Comparison of ENCODE assay signal across 27 cellular contexts in the genomic region with DNA sequence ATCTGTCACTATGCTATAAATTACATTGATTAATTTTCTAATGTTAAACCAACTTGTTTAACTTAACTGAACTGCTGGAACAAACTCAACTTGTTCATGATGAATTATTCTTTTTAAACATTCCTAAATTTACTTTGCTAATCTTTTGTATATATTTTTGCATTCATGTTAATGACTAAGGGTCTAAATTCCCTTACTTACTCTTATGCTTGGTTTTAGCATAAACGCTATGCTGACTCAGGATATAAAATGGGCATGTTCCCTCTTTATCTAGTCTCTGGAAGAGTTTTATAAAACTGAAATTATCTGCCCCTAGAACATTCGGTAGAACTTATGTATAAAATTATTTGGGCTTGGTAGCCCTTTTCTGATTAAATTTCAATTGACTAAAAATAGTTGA.
"Had no signal": no experiment of that assay in that cellular context is flagged by ENCODE, and none has a peak within 500 bp of the region (broad histone marks: within the 10 kb centered on the region; RNA-seq: fewer than 3 reads in every experiment).

No MANE protein-coding gene starts in this region.

- H3K27ac ChIP-seq: colonic mucosa, coronary artery, dorsolateral prefrontal cortex, epithelial cell of prostate, esophagus muscularis mucosa, esophagus squamous epithelium, foreskin keratinocyte, gastrocnemius medialis, heart left ventricle, heart right ventricle, hepatocyte had no signal

- H3K27me3 Mint-ChIP-seq: dendritic cell treated with granulocyte-macrophage colony-stimulating factor and Interleukin-4, amounts not matched to agents 40 ng/mL and 50 ng/mL, for 4 days; effector memory CD8-positive, alpha-beta T cell had no signal

- H3K4me1 ChIP-seq: colonic mucosa, gastrocnemius medialis, heart right ventricle had no signal

- H3K27ac Mint-ChIP-seq: dendritic cell treated with granulocyte-macrophage colony-stimulating factor and Interleukin-4, amounts not matched to agents 40 ng/mL and 50 ng/mL, for 4 days; effector memory CD8-positive, alpha-beta T cell; endodermal cell had no signal

- FAIRE-seq: endothelial cell of umbilical vein had no signal

- H3K27me3 ChIP-seq: colonic mucosa, dorsolateral prefrontal cortex, esophagus muscularis mucosa, esophagus squamous epithelium, foreskin keratinocyte, gastrocnemius medialis, gastroesophageal sphincter, heart left ventricle, heart right ventricle, hepatocyte had no signal

- H3K4me3 ChIP-seq: colonic mucosa, coronary artery, dorsolateral prefrontal cortex, esophagus muscularis mucosa, esophagus squamous epithelium, gastrocnemius medialis, gastroesophageal sphincter, heart left ventricle, heart right ventricle, hepatocyte had no signal

- H3K9me3 ChIP-seq: colonic mucosa, esophagus muscularis mucosa, esophagus squamous epithelium, gastrocnemius medialis, gastroesophageal sphincter, heart left ventricle, heart right ventricle had no signal

- H3K4me1 Mint-ChIP-seq: endodermal cell had no signal

- H3K79me2 ChIP-seq: hepatocyte had no signal

- ATAC-seq: effector memory CD8-positive, alpha-beta T cell; esophagus mucosa; foreskin keratinocyte; gastrocnemius medialis; gastroesophageal sphincter; heart left ventricle; heart right ventricle had no signal

- H3K9me3 Mint-ChIP-seq: dendritic cell treated with granulocyte-macrophage colony-stimulating factor and Interleukin-4, amounts not matched to agents 40 ng/mL and 50 ng/mL, for 4 days; effector memory CD8-positive, alpha-beta T cell; endodermal cell had no signal

- DNase-seq: colonic mucosa; cortex of kidney; dermis blood vessel endothelial cell; dorsolateral prefrontal cortex; effector CD4-positive, alpha-beta T cell; effector CD8-positive, alpha-beta T cell; effector memory CD4-positive, alpha-beta T cell; effector memory CD8-positive, alpha-beta T cell; endodermal cell; erythroblast; esophagus squamous epithelium; foreskin fibroblast; foreskin keratinocyte; foreskin melanocyte; gastrocnemius medialis; glutamatergic neuron; head of caudate nucleus; heart left ventricle; heart right ventricle had no signal

- H3K36me3 ChIP-seq: colonic mucosa, esophagus muscularis mucosa, esophagus squamous epithelium, gastrocnemius medialis, gastroesophageal sphincter, heart left ventricle, heart right ventricle had no signal

- H3K4me3 Mint-ChIP-seq: dendritic cell treated with granulocyte-macrophage colony-stimulating factor and Interleukin-4, amounts not matched to agents 40 ng/mL and 50 ng/mL, for 4 days; effector memory CD8-positive, alpha-beta T cell; endodermal cell had no signal

- H3K4me2 ChIP-seq: hepatocyte had no signal

- H2AFZ ChIP-seq: hepatocyte had no signal
